Comparison of ENCODE assay signal across 12 cellular contexts in genomic region chr10:5443429-5443828, GRCh38. TPM values are rescaled to one million over a fixed set of nuclear protein-coding genes. Genes with fewer than 3 reads are reported as not detected.
DNase-seq lines count a peak whose midpoint lies in the region; ATAC-seq and TF ChIP-seq lines count a peak whose summit lies in the region.
"Had no signal": no experiment of that assay in that cellular context is flagged by ENCODE, and none has a peak within 500 bp of the region (broad histone marks: within the 10 kb centered on the region; RNA-seq: fewer than 3 reads in every experiment).

No MANE protein-coding gene starts in this region.

- 0 out of 2 replicates have a peak overlapping the region, but pooled peaks have one; percentile 16 for H3K27ac ChIP-seq in Karpas-422 (ENCODE audit: low read length)
- H3K27ac ChIP-seq: BLaER1, SJCRH30 had no signal

- ATAC-seq in GM19324 (IDR thresholded peaks at IDR 0.05; ENCODE audit: low FRiP score, unreplicated experiment) (peak; percentile 54), HG02870 (IDR thresholded peaks at IDR 0.05; ENCODE audit: unreplicated experiment) (peak; percentile 77)

- peaks cover 42% of the 10 kb centered on the region for H3K79me2 ChIP-seq in Karpas-422 (ENCODE audit: low read length)

- no peaks in the 10 kb centered on the region for H4K20me1 ChIP-seq in Karpas-422 (ENCODE audit: insufficient read depth, low read depth, low read length)
- H4K20me1 ChIP-seq: BLaER1 had no signal

- H3K9me2 ChIP-seq in Karpas-422 (replicated peaks; ENCODE audit: insufficient read depth, low read length) = no peaks in the 10 kb centered on the region

- H3K4me3 ChIP-seq in GM12865 (ENCODE audit: low read depth, low read length) (no peak overlapping the region), Karpas-422 (ENCODE audit: low read length) (no peak overlapping the region)
- H3K4me3 ChIP-seq: BLaER1, SJCRH30 had no signal

- DNase-seq in GM12865 (ENCODE audit: low read depth) (peak; percentile 89), Karpas-422 (peak; percentile 47), SW 1271 (lab: John Stamatoyannopoulos, UW) (no peak), EL (no peak), hepatic stellate cell (ENCODE audit: low spot score) (no peak)
- no peak for DNase-seq in stimulated activated CD4-positive, alpha-beta T cell treated with anti-CD3 and anti-CD28 coated beads, Interleukin-12 subunit alpha, Interleukin-12 subunit beta, amount 100 ng/mL, for 4 hours
- DNase-seq: NCI-H1436 treated with DMSO at 0.1 percent for 48 hours, SJCRH30 had no signal

- H3K4me2 ChIP-seq in Karpas-422 (ENCODE audit: low read depth, low read length, poor library complexity, severe bottlenecking) = peak overlapping the region; percentile 45
- H3K4me2 ChIP-seq: BLaER1 had no signal

- no peak overlapping the region for H2AFZ ChIP-seq in Karpas-422 (ENCODE audit: low read length)

- no peaks in the 10 kb centered on the region for H3K36me3 ChIP-seq in Karpas-422 (ENCODE audit: insufficient read depth, low read length)

- no peaks in the 10 kb centered on the region for H3K9me3 ChIP-seq in Karpas-422 (ENCODE audit: low read length)
- H3K9me3 ChIP-seq: BLaER1, SJCRH30 had no signal

- no peak for TF ChIP-seq CTCF in GM12865 (IDR thresholded peaks at IDR 0.05; ENCODE audit: insufficient read depth, low read depth, low read length, missing control alignments)

- 0 out of 2 replicates have a peak overlapping the region, but pooled peaks have one; percentile 4 for H3K9ac ChIP-seq in Karpas-422 (ENCODE audit: low read length)
- H3K9ac ChIP-seq: BLaER1 had no signal

- H3K4me1 ChIP-seq in Karpas-422 (ENCODE audit: low read length) = peaks cover 56% of the 10 kb centered on the region
- H3K4me1 ChIP-seq: SJCRH30 had no signal

- H3K27me3 ChIP-seq in Karpas-422 (ENCODE audit: low read length) = no peaks in the 10 kb centered on the region
- H3K27me3 ChIP-seq: BLaER1, SJCRH30 had no signal

RNA-seq across cellular contexts. Expression of gene NET1, which starts 31.1 kb away (rescaled TPM):
- 37.2 and 39.1 TPM in 2 replicates for total RNA-seq in Karpas-422 (2014; rRNA removed; shearing (Covaris generic); ENCODE audit: low replicate concordance)

RNA-seq across cellular contexts. Expression of gene TUBAL3, which starts 38.8 kb away (rescaled TPM):
- 0.11 TPM in 1 of 2 replicates, not detected in the other for total RNA-seq in Karpas-422 (2014; rRNA removed; shearing (Covaris generic); ENCODE audit: low replicate concordance)
- total RNA-seq: H1, SJCRH30 had no signal

RNA-seq across cellular contexts. Expression of gene CALML5, which starts 55.9 kb away (rescaled TPM):
- total RNA-seq in Karpas-422 (2014; rRNA removed; shearing (Covaris generic); ENCODE audit: low replicate concordance) = not detected in 2 replicates
- total RNA-seq: H1, SJCRH30 had no signal

Comparison
In these comparisons a context has a peak if more than half of its experiments do, and no peak if none do; other contexts are left out.
1. DNase-seq: peak in GM12865 (single experiment) and Karpas-422 (single experiment); none in SW 1271 (0 of 2), stimulated activated CD4-positive, alpha-beta T cell treated with anti-CD3 and anti-CD28 coated beads, Interleukin-12 subunit alpha, Interleukin-12 subunit beta, amount 100 ng/mL, for 4 hours (single experiment), EL (single experiment) and hepatic stellate cell (single experiment).